ENCODE assay signal across 27 cellular contexts in genomic region chr5:135458356-135458755, GRCh38. TPM values are rescaled to one million over a fixed set of nuclear protein-coding genes. Genes with fewer than 3 reads are reported as not detected.
"Had no signal": no experiment of that assay in that cellular context is flagged by ENCODE, and none has a peak within 500 bp of the region (broad histone marks: within the 10 kb centered on the region; RNA-seq: fewer than 3 reads in every experiment).

No MANE protein-coding gene starts in this region.

- ATAC-seq: activated CD8-positive, alpha-beta memory T cell treated with anti-CD3 and anti-CD28 coated beads, Interleukin-2, amount 10 ng/mL, durations not matched to agents 7 days and 5 days; T-helper 17 cell had no signal

- H3K27me3 ChIP-seq: Peyer's patch had no signal

- H3K27ac Mint-ChIP-seq: activated CD4-positive, alpha-beta T cell treated with anti-CD3 and anti-CD28 coated beads, Interleukin-2, amount 10 ng/mL, durations not matched to agents 24 days and 14 days; activated CD8-positive, alpha-beta memory T cell treated with anti-CD3 and anti-CD28 coated beads, Interleukin-2, amount 10 ng/mL, durations not matched to agents 7 days and 5 days; activated naive CD4-positive, alpha-beta T cell treated with anti-CD3 and anti-CD28 coated beads for 36 hours; activated naive CD8-positive, alpha-beta T cell; activated T-cell treated with anti-CD3 and anti-CD28 coated beads, Interleukin-2, amount 50 U/mL, for 24 hours; activated T-helper 1 cell treated with anti-CD3 and anti-CD28 coated beads, Interleukin-12 subunit alpha, Interleukin-12 subunit beta, Interleukin-2, Interleukin-4 antibody, amounts not matched to agents 30 ng/mL and 10 ng/mL and 1 ng/mL, durations not matched to agents 14 hours and 24 hours and 36 hours; T-helper 17 cell; WTC11 had no signal

- H3K9me3 Mint-ChIP-seq: activated CD4-positive, alpha-beta T cell treated with anti-CD3 and anti-CD28 coated beads, Interleukin-2, amount 10 ng/mL, durations not matched to agents 24 days and 14 days; activated naive CD4-positive, alpha-beta T cell treated with anti-CD3 and anti-CD28 coated beads for 36 hours; activated T-cell treated with anti-CD3 and anti-CD28 coated beads, Interleukin-2, amount 50 U/mL, for 24 hours; activated T-helper 1 cell treated with anti-CD3 and anti-CD28 coated beads, Interleukin-12 subunit alpha, Interleukin-12 subunit beta, Interleukin-2, Interleukin-4 antibody, amounts not matched to agents 30 ng/mL and 10 ng/mL and 1 ng/mL, durations not matched to agents 14 hours and 24 hours and 36 hours; WTC11 had no signal

- H3K36me3 ChIP-seq: brain microvascular endothelial cell, cardiac muscle cell, Peyer's patch had no signal

- DNase-seq: activated CD4-positive, alpha-beta T cell treated with anti-CD3 and anti-CD28 coated beads, Interleukin-2, amount 10 ng/mL, durations not matched to agents 24 days and 14 days; activated CD4-positive, alpha-beta T cell treated with anti-CD3 and anti-CD28 coated beads, Interleukin-2, amount 50 U/mL, for 48 hours; activated CD4-positive, CD25-positive, alpha-beta regulatory T cell treated with anti-CD3 and anti-CD28 coated beads, Interleukin-2, amount 50 U/mL, for 72 hours; activated CD8-positive, alpha-beta memory T cell treated with anti-CD3 and anti-CD28 coated beads, Interleukin-2, amount 10 ng/mL, durations not matched to agents 7 days and 5 days; activated gamma-delta T cell; activated naive CD4-positive, alpha-beta T cell treated with anti-CD3 and anti-CD28 coated beads for 36 hours; activated T-cell treated with anti-CD3 and anti-CD28 coated beads, Interleukin-2, amount 50 U/mL, for 24 hours; brain microvascular endothelial cell; Karpas-422; NCI-H1105 treated with DMSO at 0.1 percent for 48 hours; NCI-H1436 treated with DMSO at 0.1 percent for 48 hours; NCI-H187 treated with DMSO at 0.1 percent for 48 hours; NCI-H2081 treated with DMSO at 0.1 percent for 48 hours; NCI-H2171; NCI-H2227 treated with DMSO at 0.1 percent for 48 hours; NCI-H446 treated with DMSO at 0.1 percent for 48 hours; NCI-H524 treated with DMSO at 0.1 percent for 48 hours; NCI-H748 treated with DMSO at 0.1 percent for 48 hours; SHP77 treated with DMSO at 0.1 percent for 48 hours; T-helper 17 cell; T-helper 9 cell had no signal

- H3K4me3 ChIP-seq: cardiac muscle cell, Peyer's patch had no signal

- H3K27ac ChIP-seq: brain microvascular endothelial cell, cardiac muscle cell, Peyer's patch, RWPE1 had no signal

- H3K4me1 ChIP-seq: Peyer's patch had no signal

- H3K9me3 ChIP-seq: Peyer's patch had no signal

- H3K4me1 Mint-ChIP-seq: activated CD8-positive, alpha-beta memory T cell treated with anti-CD3 and anti-CD28 coated beads, Interleukin-2, amount 10 ng/mL, durations not matched to agents 7 days and 5 days had no signal

- H3K36me3 Mint-ChIP-seq: activated CD8-positive, alpha-beta memory T cell treated with anti-CD3 and anti-CD28 coated beads, Interleukin-2, amount 10 ng/mL, durations not matched to agents 7 days and 5 days; activated naive CD8-positive, alpha-beta T cell; WTC11 had no signal

- H3K4me3 Mint-ChIP-seq: activated CD4-positive, alpha-beta T cell treated with anti-CD3 and anti-CD28 coated beads, Interleukin-2, amount 10 ng/mL, durations not matched to agents 24 days and 14 days; activated CD8-positive, alpha-beta memory T cell treated with anti-CD3 and anti-CD28 coated beads, Interleukin-2, amount 10 ng/mL, durations not matched to agents 7 days and 5 days; activated naive CD4-positive, alpha-beta T cell treated with anti-CD3 and anti-CD28 coated beads for 36 hours; activated naive CD8-positive, alpha-beta T cell; activated T-cell treated with anti-CD3 and anti-CD28 coated beads, Interleukin-2, amount 50 U/mL, for 24 hours; activated T-helper 1 cell treated with anti-CD3 and anti-CD28 coated beads, Interleukin-12 subunit alpha, Interleukin-12 subunit beta, Interleukin-2, Interleukin-4 antibody, amounts not matched to agents 30 ng/mL and 10 ng/mL and 1 ng/mL, durations not matched to agents 14 hours and 24 hours and 36 hours; T-helper 17 cell; WTC11 had no signal

RNA-seq across cellular contexts. Expression of gene TIFAB, which starts 6.2 kb away (rescaled TPM):
- total RNA-seq: activated CD4-positive, alpha-beta T cell treated with anti-CD3 and anti-CD28 coated beads, Interleukin-2, amount 10 ng/mL, durations not matched to agents 24 days and 14 days; activated CD8-positive, alpha-beta memory T cell treated with anti-CD3 and anti-CD28 coated beads, Interleukin-2, amount 10 ng/mL, durations not matched to agents 7 days and 5 days; activated naive CD4-positive, alpha-beta T cell treated with anti-CD3 and anti-CD28 coated beads for 36 hours; activated T-helper 1 cell treated with anti-CD3 and anti-CD28 coated beads, Interleukin-12 subunit alpha, Interleukin-12 subunit beta, Interleukin-2, Interleukin-4 antibody, amounts not matched to agents 30 ng/mL and 10 ng/mL and 1 ng/mL, durations not matched to agents 14 hours and 24 hours and 36 hours; cardiac muscle cell; WTC11 had no signal
- polyA plus RNA-seq: cardiac muscle cell had no signal

RNA-seq across cellular contexts. Expression of gene DCANP1, which starts 11.2 kb away (rescaled TPM):
- total RNA-seq: activated CD4-positive, alpha-beta T cell treated with anti-CD3 and anti-CD28 coated beads, Interleukin-2, amount 10 ng/mL, durations not matched to agents 24 days and 14 days; activated CD8-positive, alpha-beta memory T cell treated with anti-CD3 and anti-CD28 coated beads, Interleukin-2, amount 10 ng/mL, durations not matched to agents 7 days and 5 days; activated naive CD4-positive, alpha-beta T cell treated with anti-CD3 and anti-CD28 coated beads for 36 hours; activated T-helper 1 cell treated with anti-CD3 and anti-CD28 coated beads, Interleukin-12 subunit alpha, Interleukin-12 subunit beta, Interleukin-2, Interleukin-4 antibody, amounts not matched to agents 30 ng/mL and 10 ng/mL and 1 ng/mL, durations not matched to agents 14 hours and 24 hours and 36 hours; cardiac muscle cell; WTC11 had no signal
- polyA plus RNA-seq: cardiac muscle cell had no signal
